1 cellular context compared by ENCODE assay signal in genomic region chr2:99818842-99819241, GRCh38.
TF ChIP-seq lines count a peak whose summit lies in the region.

No MANE protein-coding gene starts in this region.

TF ChIP-seq in SK-N-SH treated with all-trans-retinoic acid at 6 μM for 48 hours, 23 proteins besides CTCF, POLR2A, EP300 and RAD21 (continued from another document):
- TF ChIP-seq POU6F1 (CRISPR knock-in tag; IDR thresholded peaks at IDR 0.05; ENCODE audit: borderline replicate concordance, low read depth) = no peak
- TF ChIP-seq PATZ1 (CRISPR knock-in tag; IDR thresholded peaks at IDR 0.05; ENCODE audit: borderline replicate concordance) = no peak
- TF ChIP-seq TSHZ2 (CRISPR knock-in tag; IDR thresholded peaks at IDR 0.05) = no peak
- no peak for TF ChIP-seq OSR1 (CRISPR knock-in tag; IDR thresholded peaks at IDR 0.05)
- TF ChIP-seq BACH2 (CRISPR knock-in tag; IDR thresholded peaks at IDR 0.05; ENCODE audit: borderline replicate concordance) = no peak
- no peak for TF ChIP-seq ZFP3 (CRISPR knock-in tag; IDR thresholded peaks at IDR 0.05)
- no peak for TF ChIP-seq ESRRG (CRISPR knock-in tag; IDR thresholded peaks at IDR 0.05)
- no peak for TF ChIP-seq SNAI2 (CRISPR knock-in tag; IDR thresholded peaks at IDR 0.05)
- no peak for TF ChIP-seq CSRNP3 (CRISPR knock-in tag; IDR thresholded peaks at IDR 0.05)
- no peak for TF ChIP-seq ZC3H10 (CRISPR knock-in tag; IDR thresholded peaks at IDR 0.05)
- no peak for TF ChIP-seq PPARA (CRISPR knock-in tag; IDR thresholded peaks at IDR 0.05; ENCODE audit: borderline replicate concordance)
- TF ChIP-seq ZNF565 (CRISPR knock-in tag; conservative IDR thresholded peaks at IDR 0.05; ENCODE audit: low read depth) = no peak
- no peak for TF ChIP-seq ISL1 (CRISPR knock-in tag; IDR thresholded peaks at IDR 0.05)
- no peak for TF ChIP-seq ARNTL (CRISPR knock-in tag; IDR thresholded peaks at IDR 0.05; ENCODE audit: borderline replicate concordance, low read depth)
